8 cellular contexts compared by ENCODE assay signal in the genomic region with DNA sequence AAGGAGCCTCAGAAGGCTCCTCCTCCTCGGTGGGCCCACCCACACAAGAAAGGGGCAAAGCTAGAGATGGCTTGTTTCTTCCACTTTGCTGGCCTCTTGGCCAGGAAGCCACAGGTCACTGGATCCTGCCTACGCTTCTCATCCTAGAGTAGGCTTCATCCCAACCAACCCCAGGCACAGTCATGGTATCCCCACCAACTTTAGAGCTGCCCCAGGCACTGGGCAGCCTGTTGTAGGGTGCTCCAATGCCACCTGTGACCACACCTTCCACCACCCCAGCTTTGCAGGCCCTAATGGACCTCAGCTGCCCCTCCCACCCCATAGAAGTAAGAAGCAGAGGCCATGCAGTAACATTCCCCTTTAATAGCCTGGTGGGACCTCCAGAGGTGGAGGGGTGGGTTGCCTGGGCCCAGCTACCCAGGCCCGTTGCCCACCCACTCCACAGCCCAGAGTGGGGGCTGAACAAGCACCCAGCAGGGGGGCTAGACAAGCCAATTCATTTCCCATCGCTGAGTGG. TPM values are rescaled to one million over a fixed set of nuclear protein-coding genes. Genes with fewer than 3 reads are reported as not detected.
DNase-seq lines count a peak whose midpoint lies in the region; ATAC-seq and TF ChIP-seq lines count a peak whose summit lies in the region.

No MANE protein-coding gene starts in this region.

- H3K9me3 Mint-ChIP-seq in central memory CD8-positive, alpha-beta T cell, result no peaks in the 10 kb centered on the region

- TF ChIP-seq CTCF in 22Rv1 (IDR thresholded peaks at IDR 0.05), result no peak

- H3K9me3 ChIP-seq in mucosa of stomach (ENCODE audit: control insufficient read depth, low read length), result no peaks in the 10 kb centered on the region

- peak overlapping the region; percentile 90 for H3K4me3 Mint-ChIP-seq in central memory CD8-positive, alpha-beta T cell

- H3K27ac Mint-ChIP-seq in central memory CD8-positive, alpha-beta T cell (ENCODE audit: low read depth), result peak overlapping the region; percentile 99

- ATAC-seq in central memory CD8-positive, alpha-beta T cell (replicated peaks; ENCODE audit: extremely low read depth, poor library complexity, severe bottlenecking), result peak; percentile 5
- ATAC-seq in GM19452 (IDR thresholded peaks at IDR 0.05; ENCODE audit: unreplicated experiment), result no peak

- peak overlapping the region; percentile 85 for H3K4me3 ChIP-seq in Jurkat, Clone E6-1 (ENCODE audit: low read length)
- peak overlapping the region; percentile 38 for H3K4me3 ChIP-seq in mucosa of stomach (ENCODE audit: low read length)

- H3K36me3 ChIP-seq in mucosa of stomach (ENCODE audit: control insufficient read depth, insufficient read depth, low read length), result peaks cover 12% of the 10 kb centered on the region

- H3K27me3 Mint-ChIP-seq in central memory CD8-positive, alpha-beta T cell, result no peaks in the 10 kb centered on the region

- peaks cover 70% of the 10 kb centered on the region for H3K4me1 Mint-ChIP-seq in central memory CD8-positive, alpha-beta T cell

- no peaks in the 10 kb centered on the region for H3K27me3 ChIP-seq in mucosa of stomach (ENCODE audit: control insufficient read depth, insufficient read depth, low read length)

- peak overlapping the region; percentile 96 for H3K9ac ChIP-seq in mucosa of stomach (ENCODE audit: low read length)

- H3K4me1 ChIP-seq in mucosa of stomach (ENCODE audit: control insufficient read depth, insufficient read depth, low read length), result peaks cover 33% of the 10 kb centered on the region

- DNase-seq in Jurkat, Clone E6-1 (ENCODE audit: low read depth, low spot score), result no peak
- no peak for DNase-seq in central memory CD8-positive, alpha-beta T cell (ENCODE audit: low spot score in 2 of 2)
- DNase-seq in GDM1 (lab: John Stamatoyannopoulos, UW) (no peak), head of caudate nucleus (no peak), NCI-H2081 treated with DMSO at 0.1 percent for 48 hours (lab: John Stamatoyannopoulos, UW) (no peak)

- peak overlapping the region; percentile 99 for H3K27ac ChIP-seq in 22Rv1

- intact Hi-C loops in head of caudate nucleus (cut with DNase I), result no loop called here

- peaks cover 47% of the 10 kb centered on the region for H3K36me3 Mint-ChIP-seq in central memory CD8-positive, alpha-beta T cell (ENCODE audit: insufficient read depth)

RNA-seq across cellular contexts. Expression of gene CHMP2A, which starts 0.5 kb away (rescaled TPM):
- polyA plus RNA-seq in Jurkat, Clone E6-1 (2012; ENCODE audit: insufficient read depth, insufficient read length), result 188 TPM

RNA-seq across cellular contexts. Expression of gene UBE2M, which starts 3.0 kb away (rescaled TPM):
- 165 TPM for polyA plus RNA-seq in Jurkat, Clone E6-1 (2012; ENCODE audit: insufficient read depth, insufficient read length)

RNA-seq across cellular contexts. Expression of gene TRIM28, which starts 11.6 kb away (rescaled TPM):
- 1,014 TPM for polyA plus RNA-seq in Jurkat, Clone E6-1 (2012; ENCODE audit: insufficient read depth, insufficient read length)

RNA-seq across cellular contexts. Expression of gene MZF1, which starts 17.7 kb away (rescaled TPM):
- 13.9 TPM for polyA plus RNA-seq in Jurkat, Clone E6-1 (2012; ENCODE audit: insufficient read depth, insufficient read length)

RNA-seq across cellular contexts. Expression of gene ZBTB45, which starts 35.8 kb away (rescaled TPM):
- 16.5 TPM for polyA plus RNA-seq in Jurkat, Clone E6-1 (2012; ENCODE audit: insufficient read depth, insufficient read length)
